ENCODE assay signal across 19 cellular contexts in the genomic region with DNA sequence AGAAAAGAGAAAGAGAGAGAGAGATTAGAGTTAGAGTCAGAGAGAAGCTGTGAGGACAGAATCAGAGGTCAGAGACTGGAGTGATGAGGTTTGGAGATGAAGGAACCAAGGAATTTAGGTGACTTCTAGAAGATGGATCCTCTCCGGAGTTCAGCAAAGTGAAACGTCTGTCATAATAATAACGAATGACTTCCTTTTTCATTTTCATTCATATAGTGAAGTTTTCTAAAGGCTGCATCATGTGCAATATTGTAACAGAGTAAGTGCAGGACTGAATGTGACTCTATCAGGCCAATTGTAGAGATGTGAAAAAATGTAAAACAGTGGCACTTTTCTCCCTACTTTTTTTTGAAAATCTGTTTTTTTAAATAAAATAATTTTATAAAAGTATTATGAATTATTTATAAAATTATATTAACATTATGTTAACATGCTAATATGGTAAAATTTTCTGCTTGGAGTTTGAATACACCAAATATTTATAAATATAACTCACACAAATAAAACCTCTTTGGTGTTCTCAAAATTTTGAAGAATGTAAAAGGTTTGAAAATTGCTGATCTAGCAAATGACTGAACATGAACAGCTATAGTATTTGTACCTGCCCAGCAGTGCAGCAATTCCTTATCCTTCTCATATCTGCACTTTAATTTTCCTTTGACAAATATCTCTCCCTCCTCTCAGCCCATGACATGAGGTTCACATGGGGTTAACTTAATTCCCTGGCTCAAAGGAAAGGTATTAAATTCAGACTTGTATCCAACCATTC. TPM values are rescaled to one million over a fixed set of nuclear protein-coding genes. Genes with fewer than 3 reads are reported as not detected.
DNase-seq lines count a peak whose midpoint lies in the region; ATAC-seq and TF ChIP-seq lines count a peak whose summit lies in the region.
"Had no signal": no experiment of that assay in that cellular context is flagged by ENCODE, and none has a peak within 500 bp of the region (broad histone marks: within the 10 kb centered on the region; RNA-seq: fewer than 3 reads in every experiment).

No MANE protein-coding gene starts in this region.

- no peaks in the 10 kb centered on the region for H3K79me2 ChIP-seq in Karpas-422 (ENCODE audit: low read length)

- no peak overlapping the region for H2AFZ ChIP-seq in Karpas-422 (ENCODE audit: low read length)

- H3K27ac Mint-ChIP-seq in CD14-positive monocyte, result peak overlapping the region in 1 of 7 donors; percentile 20
- peak overlapping the region; percentile 69 for H3K27ac Mint-ChIP-seq in dendritic cell treated with granulocyte-macrophage colony-stimulating factor and Interleukin-4, amounts not matched to agents 40 ng/mL and 50 ng/mL, for 4 days
- H3K27ac Mint-ChIP-seq in CD8-positive, alpha-beta T cell, result no peak overlapping the region
- H3K27ac Mint-ChIP-seq: CD4-positive, alpha-beta T cell had no signal

- no peak overlapping the region for H3K9ac ChIP-seq in Karpas-422 (ENCODE audit: low read length)

- CTCF ChIA-PET in CD8-positive, alpha-beta T cell (lab: Charles Lee), result no interaction called here
- CTCF ChIA-PET in A673 (lab: Charles Lee), result no interaction called here

- H4K20me1 ChIP-seq in Karpas-422 (ENCODE audit: insufficient read depth, low read depth, low read length), result no peaks in the 10 kb centered on the region

- peak overlapping the region; percentile 63 to 74 for H3K4me3 Mint-ChIP-seq in CD14-positive monocyte
- H3K4me3 Mint-ChIP-seq in dendritic cell treated with granulocyte-macrophage colony-stimulating factor and Interleukin-4, amounts not matched to agents 40 ng/mL and 50 ng/mL, for 4 days, result peak overlapping the region; percentile 30
- H3K4me3 Mint-ChIP-seq in CD8-positive, alpha-beta T cell, result no peak overlapping the region
- H3K4me3 Mint-ChIP-seq: CD4-positive, alpha-beta T cell; H9 had no signal

- BruUV-seq in A673 (replicated peaks; lab: Mats Ljungman, UMichigan), result no TSS peak

- peaks cover 3 to 21% (median 9%) of the 10 kb centered on the region in 7 donors for H3K9me3 Mint-ChIP-seq in CD14-positive monocyte
- peaks cover 18% of the 10 kb centered on the region for H3K9me3 Mint-ChIP-seq in dendritic cell treated with granulocyte-macrophage colony-stimulating factor and Interleukin-4, amounts not matched to agents 40 ng/mL and 50 ng/mL, for 4 days
- peaks cover 11% of the 10 kb centered on the region for H3K9me3 Mint-ChIP-seq in CD8-positive, alpha-beta T cell

- TF ChIP-seq CTCF in CD14-positive monocyte (IDR thresholded peaks at IDR 0.05) (no peak), GM12865 (IDR thresholded peaks at IDR 0.05; ENCODE audit: insufficient read depth, low read depth, low read length, missing control alignments) (no peak), A673 (conservative IDR thresholded peaks at IDR 0.05; ENCODE audit: low read depth, low read length) (no peak)
- TF ChIP-seq CTCF in CD8-positive, alpha-beta T cell (IDR thresholded peaks at IDR 0.05), result no peak

- peak overlapping the region; percentile 36 for H3K4me2 ChIP-seq in Karpas-422 (ENCODE audit: low read depth, low read length, poor library complexity, severe bottlenecking)

- H3K4me1 Mint-ChIP-seq in CD14-positive monocyte, result peaks cover 13% of the 10 kb centered on the region
- H3K4me1 Mint-ChIP-seq in dendritic cell treated with granulocyte-macrophage colony-stimulating factor and Interleukin-4, amounts not matched to agents 40 ng/mL and 50 ng/mL, for 4 days (ENCODE audit: low read depth), result peaks cover 23% of the 10 kb centered on the region
- peaks cover 2% of the 10 kb centered on the region for H3K4me1 Mint-ChIP-seq in CD8-positive, alpha-beta T cell (ENCODE audit: low read depth)

- H3K4me1 ChIP-seq in Karpas-422 (ENCODE audit: low read length) (peaks cover 6% of the 10 kb centered on the region), A673 (ENCODE audit: insufficient read depth, low read length, poor library complexity, severe bottlenecking) (no peaks in the 10 kb centered on the region)
- no peaks in the 10 kb centered on the region for H3K4me1 ChIP-seq in CD8-positive, alpha-beta T cell (ENCODE audit: insufficient read depth, low read length)
- H3K4me1 ChIP-seq: SJSA1 had no signal

- POLR2A ChIA-PET in CD8-positive, alpha-beta T cell (lab: Charles Lee), result no interaction called here
- POLR2A ChIA-PET in A673 (lab: Charles Lee; ENCODE audit: low non-redundant PET), result no interaction called here

- intact Hi-C loops in CD14-positive monocyte (cut with micrococcal nuclease), result no loop called here
- intact Hi-C loops in dendritic cell treated with granulocyte-macrophage colony-stimulating factor and Interleukin-4, amounts not matched to agents 40 ng/mL and 50 ng/mL, for 4 days (cut with micrococcal nuclease), result no loop called here
- intact Hi-C loops in CD8-positive, alpha-beta T cell (cut with DNase I, micrococcal nuclease), result loop anchor here (10.0 kb wide), 1 partner anchor 215 kb away; no protein-coding TSS in a partner anchor
- intact Hi-C loops in A673 (cut with micrococcal nuclease; ENCODE audit: unreplicated experiment), result no loop called here

- no peaks in the 10 kb centered on the region for H3K9me3 ChIP-seq in Karpas-422 (ENCODE audit: low read length)
- no peaks in the 10 kb centered on the region for H3K9me3 ChIP-seq in CD8-positive, alpha-beta T cell (ENCODE audit: low read length)
- no peaks in the 10 kb centered on the region for H3K9me3 ChIP-seq in A673 (ENCODE audit: low read depth, low read length, poor library complexity, severe bottlenecking)
- H3K9me3 ChIP-seq: SJSA1 had no signal

- H3K9me2 ChIP-seq in Karpas-422 (replicated peaks; ENCODE audit: insufficient read depth, low read length), result no peaks in the 10 kb centered on the region

- H3K27me3 Mint-ChIP-seq in CD14-positive monocyte (ENCODE audit: low read depth in 3 of 3), result peaks cover 17 to 19% (median 18%) of the 10 kb centered on the region in 3 donors
- H3K27me3 Mint-ChIP-seq in dendritic cell treated with granulocyte-macrophage colony-stimulating factor and Interleukin-4, amounts not matched to agents 40 ng/mL and 50 ng/mL, for 4 days, result peaks cover 19% of the 10 kb centered on the region
- peaks cover 1% of the 10 kb centered on the region for H3K27me3 Mint-ChIP-seq in CD8-positive, alpha-beta T cell (ENCODE audit: low read depth)
- H3K27me3 Mint-ChIP-seq: CD4-positive, alpha-beta T cell had no signal

- DNase-seq in CD14-positive monocyte (ENCODE audit: low spot score), result no peak
- peak; percentile 20 for DNase-seq in GM12865 (ENCODE audit: low read depth)
- no peak for DNase-seq in Karpas-422
- no peak for DNase-seq in CD8-positive, alpha-beta T cell
- no peak for DNase-seq in A673 (ENCODE audit: low spot score)
- DNase-seq: Calu3; CD4-positive, alpha-beta T cell; DMS53; H9; NCI-H1092 treated with DMSO at 0.1 percent for 48 hours; NCI-H1694; NCI-H510A treated with DMSO at 0.1 percent for 48 hours; T-helper 2 cell had no signal

- no peak for ATAC-seq in HG03175 (IDR thresholded peaks at IDR 0.05; ENCODE audit: unreplicated experiment)
- no peak for ATAC-seq in CD8-positive, alpha-beta T cell

- no peaks in the 10 kb centered on the region for H3K36me3 Mint-ChIP-seq in CD14-positive monocyte
- no peaks in the 10 kb centered on the region for H3K36me3 Mint-ChIP-seq in dendritic cell treated with granulocyte-macrophage colony-stimulating factor and Interleukin-4, amounts not matched to agents 40 ng/mL and 50 ng/mL, for 4 days (ENCODE audit: low read depth)
- no peaks in the 10 kb centered on the region for H3K36me3 Mint-ChIP-seq in CD8-positive, alpha-beta T cell

- H3K27me3 ChIP-seq in Karpas-422 (ENCODE audit: low read length) (no peaks in the 10 kb centered on the region), A673 (replicated peaks; ENCODE audit: insufficient read depth, low read depth, low read length, poor library complexity) (peaks cover 43% of the 10 kb centered on the region)
- no peaks in the 10 kb centered on the region for H3K27me3 ChIP-seq in CD8-positive, alpha-beta T cell (ENCODE audit: insufficient read depth, low read length)
- H3K27me3 ChIP-seq: SJSA1 had no signal

- H3K36me3 ChIP-seq in Karpas-422 (ENCODE audit: insufficient read depth, low read length) (no peaks in the 10 kb centered on the region), A673 (ENCODE audit: insufficient read depth, low read length, poor library complexity, severe bottlenecking) (no peaks in the 10 kb centered on the region)
- H3K36me3 ChIP-seq in CD8-positive, alpha-beta T cell (ENCODE audit: insufficient read depth, low read length), result no peaks in the 10 kb centered on the region
- H3K36me3 ChIP-seq: SJSA1 had no signal

- H3K27ac ChIP-seq in Karpas-422 (ENCODE audit: low read length), result no peak overlapping the region
- no peak overlapping the region for H3K27ac ChIP-seq in CD8-positive, alpha-beta T cell (ENCODE audit: low read depth, low read length)
- H3K27ac ChIP-seq in A673 (ENCODE audit: low read depth, low read length, poor library complexity, severe bottlenecking), result no peak overlapping the region
- H3K27ac ChIP-seq: SJSA1 had no signal

- H3K4me3 ChIP-seq in GM12865 (ENCODE audit: low read depth, low read length) (no peak overlapping the region), Karpas-422 (ENCODE audit: low read length) (no peak overlapping the region), A673 (ENCODE audit: low read depth, low read length, poor library complexity, severe bottlenecking) (no peak overlapping the region)
- H3K4me3 ChIP-seq in CD8-positive, alpha-beta T cell (ENCODE audit: low read depth, low read length), result no peak overlapping the region
- H3K4me3 ChIP-seq: SJSA1 had no signal

RNA-seq across cellular contexts. Expression of gene TNFSF11, which starts 4.2 kb away (rescaled TPM):
- polyA plus RNA-seq in CD14-positive monocyte, result not detected
- total RNA-seq in Karpas-422 (2014; rRNA removed; shearing (Covaris generic); ENCODE audit: low replicate concordance), result not detected in 2 replicates
- not detected for total RNA-seq in CD8-positive, alpha-beta T cell
- not detected in 2 replicates for total RNA-seq in A673 (2021)
- total RNA-seq: HT-29, OCI-LY7, RPMI7951 had no signal

Comparison
In these comparisons a context has a peak if more than half of its experiments do, and no peak if none do; other contexts are left out.
1. intact Hi-C loops: an anchor here in CD8-positive, alpha-beta T cell (10.0 kb wide); none called in CD14-positive monocyte, dendritic cell treated with granulocyte-macrophage colony-stimulating factor and Interleukin-4, amounts not matched to agents 40 ng/mL and 50 ng/mL, for 4 days and A673.